In the genomic region with DNA sequence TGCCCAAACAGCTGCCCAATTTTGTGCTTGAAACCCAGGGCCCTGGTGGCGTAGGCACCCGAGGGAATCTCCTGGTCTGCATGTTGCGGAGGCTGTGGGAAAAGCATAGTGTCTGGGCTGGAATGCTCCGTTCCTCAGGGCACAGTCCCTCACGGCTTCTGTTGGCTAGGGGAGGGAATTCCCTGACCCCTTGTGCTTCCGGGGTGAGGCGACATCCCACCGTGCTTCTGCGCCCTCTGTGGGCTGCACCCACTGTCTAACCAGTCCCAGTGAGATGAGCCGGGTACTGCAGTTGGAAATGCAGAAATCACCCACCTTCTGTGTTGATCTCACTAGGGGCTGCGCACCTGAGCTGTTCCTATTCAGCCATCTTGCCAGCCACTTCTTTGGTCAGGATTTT, we compare ENCODE assay signal across 7 cellular contexts.
"Had no signal": no experiment of that assay in that cellular context is flagged by ENCODE, and none has a peak within 500 bp of the region (broad histone marks: within the 10 kb centered on the region; RNA-seq: fewer than 3 reads in every experiment).

No MANE protein-coding gene starts in this region.

- H3K4me2 ChIP-seq: KMS-11 had no signal

- ATAC-seq: K562 had no signal

- FAIRE-seq: HTR-8/SVneo, K562 had no signal

- H3K4me3 ChIP-seq: K562 had no signal

- H3K9ac ChIP-seq: KMS-11 had no signal

- H3K27ac ChIP-seq: HL-60, KMS-11 had no signal

- DNase-seq: IMR-90, KBM-7, KG1 had no signal
